Comparison of ENCODE assay signal across 15 cellular contexts in the genomic region with DNA sequence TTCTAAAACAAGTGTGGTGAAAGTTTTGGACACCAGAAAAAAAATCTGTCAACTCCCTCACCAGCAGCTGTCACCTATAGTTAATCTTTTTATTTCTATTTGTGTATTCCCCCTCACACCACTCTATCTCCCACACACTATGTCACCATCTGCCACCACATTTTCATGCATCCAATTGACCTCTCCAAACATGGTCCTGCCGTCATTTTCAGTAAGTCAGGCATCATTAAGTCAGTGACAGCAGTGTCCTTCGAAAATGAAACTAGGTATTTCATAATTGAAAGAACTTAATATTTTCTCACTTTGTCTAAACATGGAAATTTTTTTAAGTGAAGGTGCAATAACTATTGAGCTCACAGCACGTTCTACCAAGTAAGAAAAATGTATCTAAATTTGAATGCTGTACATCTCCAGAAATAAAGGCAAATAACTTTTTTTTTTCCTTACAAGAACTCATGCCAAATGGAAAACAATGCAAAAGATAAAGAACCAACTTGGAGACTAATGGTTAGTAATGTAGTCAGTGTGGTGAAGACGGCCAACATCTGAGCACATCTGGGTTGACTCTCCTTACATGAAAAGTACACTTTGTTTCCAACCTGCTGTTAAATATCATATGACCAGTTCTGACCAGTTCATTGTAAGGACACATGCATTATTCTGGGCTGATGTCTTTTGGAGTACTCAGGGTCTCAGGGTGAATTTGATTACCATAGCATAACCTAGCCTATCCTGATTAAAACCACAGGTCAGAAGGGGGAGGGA.
DNase-seq lines count a peak whose midpoint lies in the region; ATAC-seq and TF ChIP-seq lines count a peak whose summit lies in the region.
"Had no signal": no experiment of that assay in that cellular context is flagged by ENCODE, and none has a peak within 500 bp of the region (broad histone marks: within the 10 kb centered on the region; RNA-seq: fewer than 3 reads in every experiment).

No MANE protein-coding gene starts in this region.

- H3K36me3 ChIP-seq in ACC112 (ENCODE audit: insufficient read depth, low read length), result no peaks in the 10 kb centered on the region
- no peaks in the 10 kb centered on the region for H3K36me3 ChIP-seq in WERI-Rb-1
- no peaks in the 10 kb centered on the region for H3K36me3 ChIP-seq in gastroesophageal sphincter
- no peaks in the 10 kb centered on the region for H3K36me3 ChIP-seq in sigmoid colon
- no peaks in the 10 kb centered on the region for H3K36me3 ChIP-seq in colonic mucosa

- H3K27ac ChIP-seq in ACC112 (ENCODE audit: low read depth, low read length) (no peak overlapping the region), WERI-Rb-1 (no peak overlapping the region), gastroesophageal sphincter (no peak overlapping the region), sigmoid colon (no peak overlapping the region), colonic mucosa (no peak overlapping the region)
- H3K27ac ChIP-seq: A549, C4-2B, RWPE1 had no signal

- TF ChIP-seq EP300 in gastroesophageal sphincter (IDR thresholded peaks at IDR 0.05), result no peak
- no peak for TF ChIP-seq EP300 in sigmoid colon (IDR thresholded peaks at IDR 0.05)

- peak overlapping the region; percentile 28; the same call in 1 of the 2 replicates for H3K4me3 ChIP-seq in ACC112 (ENCODE audit: low read depth, low read length)
- no peak overlapping the region for H3K4me3 ChIP-seq in WERI-Rb-1 (ENCODE audit: low read depth, low read length)
- no peak overlapping the region for H3K4me3 ChIP-seq in gastroesophageal sphincter
- H3K4me3 ChIP-seq in sigmoid colon, result no peak overlapping the region
- H3K4me3 ChIP-seq in colonic mucosa, result no peak overlapping the region
- H3K4me3 ChIP-seq: A549 had no signal

- H3K27me3 ChIP-seq in ACC112 (ENCODE audit: insufficient read depth, low read length), result no peaks in the 10 kb centered on the region
- no peaks in the 10 kb centered on the region for H3K27me3 ChIP-seq in WERI-Rb-1 (ENCODE audit: insufficient read depth, low read depth, severe bottlenecking)
- no peaks in the 10 kb centered on the region for H3K27me3 ChIP-seq in gastroesophageal sphincter
- no peaks in the 10 kb centered on the region for H3K27me3 ChIP-seq in sigmoid colon
- no peaks in the 10 kb centered on the region for H3K27me3 ChIP-seq in colonic mucosa

- no peak overlapping the region for H3K9ac ChIP-seq in colonic mucosa (ENCODE audit: low read depth in 2 of 2, low read length in 2 of 2)

- H3K4me1 ChIP-seq in ACC112 (ENCODE audit: control insufficient read depth, insufficient read depth, low read length, unreplicated experiment) (no peaks in the 10 kb centered on the region), gastroesophageal sphincter (no peaks in the 10 kb centered on the region), sigmoid colon (no peaks in the 10 kb centered on the region), colonic mucosa (no peaks in the 10 kb centered on the region)
- H3K4me1 ChIP-seq: A549 had no signal

- DNase-seq in NCI-H524 (lab: John Stamatoyannopoulos, UW), result peak; percentile 95 to 96
- DNase-seq in WERI-Rb-1, result peak; percentile 27
- no peak for DNase-seq in HK-2 (ENCODE audit: unreplicated experiment)
- DNase-seq in sigmoid colon, result no peak
- no peak for DNase-seq in colonic mucosa
- DNase-seq: DMS153, H9, NCI-H1417 treated with DMSO at 0.1 percent for 48 hours, PC-3 had no signal

- 57 to 62% methylated on average over 3 to 4 of the region's 4 CpGs for WGBS in gastroesophageal sphincter (ENCODE audit: low coverage in 1 of 2), 2 donors
- 67 to 79% methylated on average over 4 of the region's 4 CpGs for WGBS in sigmoid colon, 2 donors

- intact Hi-C loops in sigmoid colon (cut with DNase I) (no loop called here), colonic mucosa (cut with DNase I) (no loop called here)

- no peak overlapping the region for H2AFZ ChIP-seq in ACC112 (ENCODE audit: low read length, unreplicated experiment)

- H3K79me2 ChIP-seq in ACC112 (ENCODE audit: control insufficient read depth, insufficient read depth, low read length, unreplicated experiment), result no peaks in the 10 kb centered on the region

- TF ChIP-seq CTCF in WERI-Rb-1 (IDR thresholded peaks at IDR 0.05; ENCODE audit: low read depth, low read length) (no peak), gastroesophageal sphincter (IDR thresholded peaks at IDR 0.05) (no peak), sigmoid colon (IDR thresholded peaks at IDR 0.05) (no peak), colonic mucosa (IDR thresholded peaks at IDR 0.05) (no peak)

- H3K9me3 ChIP-seq in WERI-Rb-1 (ENCODE audit: severe bottlenecking) (no peaks in the 10 kb centered on the region), gastroesophageal sphincter (no peaks in the 10 kb centered on the region), sigmoid colon (no peaks in the 10 kb centered on the region), colonic mucosa (no peaks in the 10 kb centered on the region)
- H3K9me3 ChIP-seq: A549 had no signal

- peak; percentile 77 for ATAC-seq in GM18867 (IDR thresholded peaks at IDR 0.05; ENCODE audit: unreplicated experiment)
- ATAC-seq in gastroesophageal sphincter, result no peak
- ATAC-seq: A549, PC-3 had no signal

- TF ChIP-seq POLR2A in gastroesophageal sphincter (IDR thresholded peaks at IDR 0.05), result no peak
- TF ChIP-seq POLR2A in sigmoid colon (IDR thresholded peaks at IDR 0.05), result no peak

Comparison
In these comparisons a context has a peak if more than half of its experiments do, and no peak if none do; other contexts are left out.
1. DNase-seq: peak in NCI-H524 (2 of 2) and WERI-Rb-1 (single experiment); none in HK-2 (single experiment), sigmoid colon (single experiment) and colonic mucosa (single experiment).